Comparison of ENCODE assay signal across 9 cellular contexts in genomic region chr1:22024485-22025367, GRCh38. TPM values are rescaled to one million over a fixed set of nuclear protein-coding genes. Genes with fewer than 3 reads are reported as not detected.
DNase-seq lines count a peak whose midpoint lies in the region; ATAC-seq and TF ChIP-seq lines count a peak whose summit lies in the region.
"Had no signal": no experiment of that assay in that cellular context is flagged by ENCODE, and none has a peak within 500 bp of the region (broad histone marks: within the 10 kb centered on the region; RNA-seq: fewer than 3 reads in every experiment).

No MANE protein-coding gene starts in this region.

- no peaks in the 10 kb centered on the region for H4K20me1 ChIP-seq in neural cell (ENCODE audit: insufficient read depth)

- no peaks in the 10 kb centered on the region for H3K9me3 ChIP-seq in neural cell (ENCODE audit: low read length)
- no peaks in the 10 kb centered on the region for H3K9me3 ChIP-seq in stomach smooth muscle (ENCODE audit: control insufficient read depth in 2 of 2, low read length in 2 of 2)

- peaks cover 8% of the 10 kb centered on the region for H3K79me2 ChIP-seq in neural cell (replicated peaks; ENCODE audit: insufficient read depth, low read length)

- no peak for TF ChIP-seq EP300 in neural cell (conservative IDR thresholded peaks at IDR 0.05; ENCODE audit: poor library complexity, severe bottlenecking)

- H3K9me2 ChIP-seq in neural cell (ENCODE audit: insufficient read depth, low read length): no peaks in the 10 kb centered on the region

- H3K4me3 Mint-ChIP-seq in CD14-positive monocyte: peak overlapping the region; percentile 95
- H3K4me3 Mint-ChIP-seq in activated T-helper 1 cell treated with anti-CD3 and anti-CD28 coated beads, Interleukin-12 subunit alpha, Interleukin-12 subunit beta, Interleukin-2, Interleukin-4 antibody, amounts not matched to agents 30 ng/mL and 10 ng/mL and 1 ng/mL, durations not matched to agents 14 hours and 24 hours and 36 hours: peak overlapping the region; percentile 99

- H3K4me1 Mint-ChIP-seq in CD14-positive monocyte: peaks cover 34% of the 10 kb centered on the region
- H3K4me1 Mint-ChIP-seq in activated T-helper 1 cell treated with anti-CD3 and anti-CD28 coated beads, Interleukin-12 subunit alpha, Interleukin-12 subunit beta, Interleukin-2, Interleukin-4 antibody, amounts not matched to agents 30 ng/mL and 10 ng/mL and 1 ng/mL, durations not matched to agents 14 hours and 24 hours and 36 hours (ENCODE audit: low read depth): peaks cover 47% of the 10 kb centered on the region

- peak; percentile 31 for ATAC-seq in GM19328 (IDR thresholded peaks at IDR 0.05; ENCODE audit: unreplicated experiment)
- peak; percentile 25 for ATAC-seq in HG03442 (IDR thresholded peaks at IDR 0.05; ENCODE audit: unreplicated experiment)

- H3K27ac ChIP-seq in neural cell (ENCODE audit: low read length) (peak overlapping the region; percentile 82), stomach smooth muscle (ENCODE audit: low read length) (peak overlapping the region; percentile 96)

- peak overlapping the region; percentile 91 to 98 (median 97) for H3K27ac Mint-ChIP-seq in CD14-positive monocyte
- peak overlapping the region; percentile 100 for H3K27ac Mint-ChIP-seq in activated T-helper 1 cell treated with anti-CD3 and anti-CD28 coated beads, Interleukin-12 subunit alpha, Interleukin-12 subunit beta, Interleukin-2, Interleukin-4 antibody, amounts not matched to agents 30 ng/mL and 10 ng/mL and 1 ng/mL, durations not matched to agents 14 hours and 24 hours and 36 hours

- H3K9me3 Mint-ChIP-seq in CD14-positive monocyte: peaks cover 0 to 3% (median 0%) of the 10 kb centered on the region in 7 donors
- no peaks in the 10 kb centered on the region for H3K9me3 Mint-ChIP-seq in activated T-helper 1 cell treated with anti-CD3 and anti-CD28 coated beads, Interleukin-12 subunit alpha, Interleukin-12 subunit beta, Interleukin-2, Interleukin-4 antibody, amounts not matched to agents 30 ng/mL and 10 ng/mL and 1 ng/mL, durations not matched to agents 14 hours and 24 hours and 36 hours

- H3K4me3 ChIP-seq in fibroblast of mammary gland (ENCODE audit: control insufficient read depth, low read depth, low read length) (peak overlapping the region; percentile 99), neural cell (ENCODE audit: low read length) (peak overlapping the region; percentile 85), stomach smooth muscle (ENCODE audit: low read length in 2 of 2) (peak overlapping the region; percentile 99 to 100)

- H3K27me3 Mint-ChIP-seq in CD14-positive monocyte (ENCODE audit: low read depth in 3 of 3): peaks cover 0 to 3% (median 2%) of the 10 kb centered on the region in 3 donors
- no peaks in the 10 kb centered on the region for H3K27me3 Mint-ChIP-seq in activated T-helper 1 cell treated with anti-CD3 and anti-CD28 coated beads, Interleukin-12 subunit alpha, Interleukin-12 subunit beta, Interleukin-2, Interleukin-4 antibody, amounts not matched to agents 30 ng/mL and 10 ng/mL and 1 ng/mL, durations not matched to agents 14 hours and 24 hours and 36 hours (ENCODE audit: insufficient read depth)

- peak overlapping the region; percentile 40 for H3K9ac ChIP-seq in neural cell (ENCODE audit: low read length)
- peak overlapping the region; percentile 84 to 100 for H3K9ac ChIP-seq in stomach smooth muscle (ENCODE audit: low read length in 2 of 2)

- H3K27me3 ChIP-seq in neural cell (ENCODE audit: insufficient read depth, low read depth, low read length): no peaks in the 10 kb centered on the region
- H3K27me3 ChIP-seq in stomach smooth muscle (ENCODE audit: control insufficient read depth in 1 of 2, insufficient read depth in 2 of 2, low read length in 2 of 2): no peaks in the 10 kb centered on the region

- no peaks in the 10 kb centered on the region for H3F3A ChIP-seq in neural cell (ENCODE audit: insufficient read depth, low read length, poor library complexity, severe bottlenecking)

- peaks cover 4 to 6% of the 10 kb centered on the region in 2 donors for H3K36me3 Mint-ChIP-seq in CD14-positive monocyte
- H3K36me3 Mint-ChIP-seq in activated T-helper 1 cell treated with anti-CD3 and anti-CD28 coated beads, Interleukin-12 subunit alpha, Interleukin-12 subunit beta, Interleukin-2, Interleukin-4 antibody, amounts not matched to agents 30 ng/mL and 10 ng/mL and 1 ng/mL, durations not matched to agents 14 hours and 24 hours and 36 hours (ENCODE audit: low read depth): peaks cover 6% of the 10 kb centered on the region

- peak overlapping the region; percentile 72 for H2AFZ ChIP-seq in neural cell (ENCODE audit: low read depth, low read length)

- H3K4me1 ChIP-seq in stomach smooth muscle (ENCODE audit: control insufficient read depth, insufficient read depth, low read length): peaks cover 16% of the 10 kb centered on the region

- peak overlapping the region; percentile 84 for H3K4me2 ChIP-seq in neural cell (ENCODE audit: low read length)

- DNase-seq in CD14-positive monocyte (ENCODE audit: low spot score): peak; percentile 75
- peak; percentile 90 for DNase-seq in OCI-M1 (lab: John Stamatoyannopoulos, UW)
- DNase-seq in activated T-helper 1 cell treated with anti-CD3 and anti-CD28 coated beads, Interleukin-12 subunit alpha, Interleukin-12 subunit beta, Interleukin-2, Interleukin-4 antibody, amounts not matched to agents 30 ng/mL and 10 ng/mL and 1 ng/mL, durations not matched to agents 14 hours and 24 hours and 36 hours (ENCODE audit: low spot score): peak; percentile 71
- DNase-seq in fibroblast of mammary gland (ENCODE audit: low read depth): peak; percentile 83

- no peak for TF ChIP-seq RAD21 in neural cell (conservative IDR thresholded peaks at IDR 0.05)

- intact Hi-C loops in CD14-positive monocyte (cut with micrococcal nuclease): loop anchor here (5.0 to 10.0 kb wide), 4 partner anchors 33 to 240 kb away; partner anchors contain the start of gene USP48 (in 1 of the 2)
- intact Hi-C loops in activated T-helper 1 cell treated with anti-CD3 and anti-CD28 coated beads, Interleukin-12 subunit alpha, Interleukin-12 subunit beta, Interleukin-2, Interleukin-4 antibody, amounts not matched to agents 30 ng/mL and 10 ng/mL and 1 ng/mL, durations not matched to agents 14 hours and 24 hours and 36 hours (cut with micrococcal nuclease): loop anchor here (1.0 to 5.0 kb wide), 7 partner anchors 15 to 732 kb away; partner anchors contain the start of genes CDC42, ECE1 and USP48

- TF ChIP-seq CTCF in CD14-positive monocyte (IDR thresholded peaks at IDR 0.05) (no peak), fibroblast of mammary gland (conservative IDR thresholded peaks at IDR 0.05; ENCODE audit: control insufficient read depth, insufficient read depth, low read depth, low read length) (no peak), neural cell (IDR thresholded peaks at IDR 0.05; ENCODE audit: poor library complexity, severe bottlenecking) (no peak)

- H3K36me3 ChIP-seq in neural cell (ENCODE audit: insufficient read depth, low read length) (no peaks in the 10 kb centered on the region), stomach smooth muscle (ENCODE audit: control insufficient read depth in 2 of 2, insufficient read depth in 2 of 2, low read length in 2 of 2) (no peaks in the 10 kb centered on the region)

TF ChIP-seq in neural cell, 6 proteins besides CTCF, POLR2A, EP300 and RAD21:
- TF ChIP-seq REST (IDR thresholded peaks at IDR 0.05; ENCODE audit: borderline replicate concordance): no peak
- TF ChIP-seq MXI1 (conservative IDR thresholded peaks at IDR 0.05; ENCODE audit: poor library complexity, severe bottlenecking): no peak
- TF ChIP-seq SMC3 (conservative IDR thresholded peaks at IDR 0.05; ENCODE audit: poor library complexity): no peak
- TF ChIP-seq EZH2 (IDR thresholded peaks at IDR 0.05; ENCODE audit: borderline replicate concordance, insufficient read depth, low read length, poor library complexity, severe bottlenecking): no peak
- TF ChIP-seq POLR2AphosphoS5 (IDR thresholded peaks at IDR 0.05): no peak
- no peak for TF ChIP-seq TAF1 (IDR thresholded peaks at IDR 0.05; ENCODE audit: low read depth)
TF ChIP-seq in neural cell: peak in this region for 0.

RNA-seq across cellular contexts. Expression of gene CELA3A, which starts 23.3 kb away (rescaled TPM):
- polyA plus RNA-seq in CD14-positive monocyte (not detected), neural cell (not detected in 2 replicates)
- not detected in 2 replicates for total RNA-seq in activated T-helper 1 cell treated with anti-CD3 and anti-CD28 coated beads, Interleukin-12 subunit alpha, Interleukin-12 subunit beta, Interleukin-2, Interleukin-4 antibody, amounts not matched to agents 30 ng/mL and 10 ng/mL and 1 ng/mL, durations not matched to agents 14 hours and 24 hours and 36 hours
- not detected in 2 replicates for polyA minus RNA-seq in neural cell
- total RNA-seq: T-helper 1 cell treated with Interleukin-12 subunit alpha and Interleukin-12 subunit beta and Interleukin-4 antibody, amounts not matched to agents 30 ng/mL and 1 ng/mL, for 36 hours had no signal

RNA-seq across cellular contexts. Expression of gene CDC42, which starts 27.8 kb away (rescaled TPM):
- polyA plus RNA-seq in CD14-positive monocyte: 100 to 1,000 TPM; 606 to 731 TPM
- total RNA-seq in activated T-helper 1 cell treated with anti-CD3 and anti-CD28 coated beads, Interleukin-12 subunit alpha, Interleukin-12 subunit beta, Interleukin-2, Interleukin-4 antibody, amounts not matched to agents 30 ng/mL and 10 ng/mL and 1 ng/mL, durations not matched to agents 14 hours and 24 hours and 36 hours: 293 and 318 TPM in 2 replicates
- 805 and 913 TPM in 2 replicates for polyA plus RNA-seq in neural cell
- polyA minus RNA-seq in neural cell: 553 and 621 TPM in 2 replicates

RNA-seq across cellular contexts. Expression of gene CELA3B, which starts 47.9 kb away (rescaled TPM):
- polyA plus RNA-seq in CD14-positive monocyte (not detected), neural cell (not detected in 2 replicates)
- not detected in 2 replicates for total RNA-seq in activated T-helper 1 cell treated with anti-CD3 and anti-CD28 coated beads, Interleukin-12 subunit alpha, Interleukin-12 subunit beta, Interleukin-2, Interleukin-4 antibody, amounts not matched to agents 30 ng/mL and 10 ng/mL and 1 ng/mL, durations not matched to agents 14 hours and 24 hours and 36 hours
- not detected in 2 replicates for polyA minus RNA-seq in neural cell
- total RNA-seq: T-helper 1 cell treated with Interleukin-12 subunit alpha and Interleukin-12 subunit beta and Interleukin-4 antibody, amounts not matched to agents 30 ng/mL and 1 ng/mL, for 36 hours had no signal

Comparison
In these comparisons a context has a peak if more than half of its experiments do, and no peak if none do; other contexts are left out.
1. Peak in every context shown above with its lines: DNase-seq, ATAC-seq, H3K4me3 ChIP-seq and H3K27ac ChIP-seq.